8 cellular contexts compared by ENCODE assay signal in genomic region chr13:36346222-36347083, GRCh38.
DNase-seq lines count a peak whose midpoint lies in the region; ATAC-seq and FAIRE-seq lines count a peak whose summit lies in the region.

Gene SPART, minus strand, starts transcription at chr13:36346394. Its CDS starts 10,564 bp downstream, at chr13:36335830.

- DNase-seq in NCI-H345 treated with DMSO at 0.1 percent for 48 hours (lab: John Stamatoyannopoulos, UW; ENCODE audit: unreplicated experiment), result peak; percentile 72
- peak; percentile 77 for DNase-seq in activated CD4-positive, CD25-positive, alpha-beta regulatory T cell treated with anti-CD3 and anti-CD28 coated beads, Interleukin-2, amount 50 U/mL, for 72 hours
- peak; percentile 37 to 86 for DNase-seq in cerebellar nuclear complex (lab: John Stamatoyannopoulos, UW)
- DNase-seq in stimulated activated CD4-positive, alpha-beta T cell treated with anti-CD3 and anti-CD28 coated beads, Interleukin-12 subunit alpha, Interleukin-12 subunit beta, amount 100 ng/mL, for 24 hours (ENCODE audit: low read depth in 2 of 2), result peak; percentile 75 to 81

- H2AFZ ChIP-seq in ACC112 (ENCODE audit: low read length, unreplicated experiment), result peak within 1 kb of the TSS; percentile 74

- ATAC-seq in GM18907 (IDR thresholded peaks at IDR 0.05; ENCODE audit: unreplicated experiment) (peak; percentile 98), HG03175 (IDR thresholded peaks at IDR 0.05; ENCODE audit: unreplicated experiment) (peak; percentile 91)

- peak; percentile 24 for FAIRE-seq in islet of Langerhans (lab: Jason Lieb, UNC)

- peaks cover 38% of the 10 kb centered on the region for H3K79me2 ChIP-seq in ACC112 (ENCODE audit: control insufficient read depth, insufficient read depth, low read length, unreplicated experiment)

- peaks cover 20% of the 10 kb centered on the region for H3K4me1 ChIP-seq in ACC112 (ENCODE audit: control insufficient read depth, insufficient read depth, low read length, unreplicated experiment)

- peak within 1 kb of the TSS; percentile 99 for H3K27ac ChIP-seq in ACC112 (ENCODE audit: low read depth, low read length)

- H3K4me3 ChIP-seq in ACC112 (ENCODE audit: low read depth, low read length), result peak within 1 kb of the TSS; percentile 84

- H3K36me3 ChIP-seq in ACC112 (ENCODE audit: insufficient read depth, low read length), result no peaks in the 10 kb centered on the region

- H3K27me3 ChIP-seq in ACC112 (ENCODE audit: insufficient read depth, low read length), result no peaks in the 10 kb centered on the region

Comparison
In these comparisons a context has a peak if more than half of its experiments do, and no peak if none do; other contexts are left out.
1. Peak in every context shown above with its lines: DNase-seq, ATAC-seq, H3K4me3 ChIP-seq and H3K27ac ChIP-seq.